ENCODE assay signal across 29 cellular contexts in genomic region chr11:126253265-126253664, GRCh38.
"Had no signal": no experiment of that assay in that cellular context is flagged by ENCODE, and none has a peak within 500 bp of the region (broad histone marks: within the 10 kb centered on the region; RNA-seq: fewer than 3 reads in every experiment).

No MANE protein-coding gene starts in this region.

- H3K9me3 ChIP-seq: colonic mucosa, esophagus muscularis mucosa, esophagus squamous epithelium, gastrocnemius medialis, gastroesophageal sphincter, heart left ventricle, heart right ventricle had no signal

- H3K4me3 Mint-ChIP-seq: dendritic cell treated with granulocyte-macrophage colony-stimulating factor and Interleukin-4, amounts not matched to agents 40 ng/mL and 50 ng/mL, for 4 days; effector memory CD8-positive, alpha-beta T cell; endodermal cell had no signal

- H3K27me3 ChIP-seq: colonic mucosa, dorsolateral prefrontal cortex, esophagus muscularis mucosa, esophagus squamous epithelium, foreskin keratinocyte, gastrocnemius medialis, gastroesophageal sphincter, heart left ventricle, heart right ventricle had no signal

- H3K27ac ChIP-seq: colonic mucosa, coronary artery, dorsolateral prefrontal cortex, epithelial cell of prostate, esophagus muscularis mucosa, esophagus squamous epithelium, foreskin keratinocyte, gastrocnemius medialis, gastroesophageal sphincter, heart left ventricle, heart right ventricle had no signal

- H3K4me3 ChIP-seq: colonic mucosa, coronary artery, dorsolateral prefrontal cortex, esophagus muscularis mucosa, esophagus squamous epithelium, gastrocnemius medialis, gastroesophageal sphincter, heart left ventricle, heart right ventricle had no signal

- H3K4me1 Mint-ChIP-seq: endodermal cell had no signal

- H3K9me3 Mint-ChIP-seq: dendritic cell treated with granulocyte-macrophage colony-stimulating factor and Interleukin-4, amounts not matched to agents 40 ng/mL and 50 ng/mL, for 4 days; effector memory CD8-positive, alpha-beta T cell; endodermal cell had no signal

- ATAC-seq: effector memory CD8-positive, alpha-beta T cell; esophagus mucosa; foreskin keratinocyte; gastrocnemius medialis; gastroesophageal sphincter; heart left ventricle had no signal

- H3K27me3 Mint-ChIP-seq: dendritic cell treated with granulocyte-macrophage colony-stimulating factor and Interleukin-4, amounts not matched to agents 40 ng/mL and 50 ng/mL, for 4 days; effector memory CD8-positive, alpha-beta T cell had no signal

- FAIRE-seq: colon, endometrium, endothelial cell of umbilical vein, frontal cortex had no signal

- DNase-seq: colonic mucosa; cortex of kidney; dermis blood vessel endothelial cell; dorsolateral prefrontal cortex; effector CD4-positive, alpha-beta T cell; effector CD8-positive, alpha-beta T cell; effector memory CD4-positive, alpha-beta T cell; effector memory CD8-positive, alpha-beta T cell; endodermal cell; erythroblast; esophagus squamous epithelium; foreskin fibroblast; foreskin keratinocyte; foreskin melanocyte; gastrocnemius medialis; glutamatergic neuron; head of caudate nucleus; heart left ventricle; heart right ventricle had no signal

- H3K4me1 ChIP-seq: colonic mucosa, esophagus muscularis mucosa, foreskin keratinocyte, gastroesophageal sphincter had no signal

- H3K27ac Mint-ChIP-seq: dendritic cell treated with granulocyte-macrophage colony-stimulating factor and Interleukin-4, amounts not matched to agents 40 ng/mL and 50 ng/mL, for 4 days; endodermal cell had no signal
